ENCODE assay signal across 24 cellular contexts in genomic region chr17:4582691-4583090, GRCh38. TPM values are rescaled to one million over a fixed set of nuclear protein-coding genes. Genes with fewer than 3 reads are reported as not detected.
DNase-seq lines count a peak whose midpoint lies in the region; ATAC-seq and TF ChIP-seq lines count a peak whose summit lies in the region.
"Had no signal": no experiment of that assay in that cellular context is flagged by ENCODE, and none has a peak within 500 bp of the region (broad histone marks: within the 10 kb centered on the region; RNA-seq: fewer than 3 reads in every experiment).

No MANE protein-coding gene starts in this region.

- no peak overlapping the region for H2BK120ac ChIP-seq in mesendoderm (ENCODE audit: low read depth, low read length)

- no peak overlapping the region for H2AK5ac ChIP-seq in mesendoderm (ENCODE audit: low read length)

- no peaks in the 10 kb centered on the region for H3K9me3 Mint-ChIP-seq in nephron
- H3K9me3 Mint-ChIP-seq: CD8-positive, alpha-beta T cell had no signal

- no peak overlapping the region for H3K23ac ChIP-seq in mesendoderm (ENCODE audit: low read length)

- peaks cover 5% of the 10 kb centered on the region for H3K36me3 Mint-ChIP-seq in nephron (ENCODE audit: low read depth)
- H3K36me3 Mint-ChIP-seq: CD8-positive, alpha-beta T cell had no signal

- H2BK5ac ChIP-seq in mesendoderm (ENCODE audit: low read length) = no peak overlapping the region

- H3K4ac ChIP-seq in mesendoderm (ENCODE audit: low read depth, low read length) = no peak overlapping the region

- peak; percentile 32 for DNase-seq in G401 (ENCODE audit: low spot score)
- DNase-seq in cerebellum (ENCODE audit: low spot score) = peak; percentile 39
- DNase-seq in spleen = peak; percentile 16
- DNase-seq in mesendoderm = no peak
- DNase-seq in foreskin melanocyte = no peak
- DNase-seq: CD8-positive, alpha-beta T cell; GDM1; HCEC 1CT; MG63; NCI-H1048; NCI-H1417 treated with DMSO at 0.1 percent for 48 hours; NCI-H187; NCI-H510A treated with DMSO at 0.1 percent for 48 hours; NCI-H748 treated with DMSO at 0.1 percent for 48 hours; PC-9; SHP77 treated with DMSO at 0.1 percent for 48 hours had no signal

- in situ Hi-C loops in G401 (cut with HindIII; ENCODE audit: low sequenced_read_pairs) = no loop called here

- peaks cover 64% of the 10 kb centered on the region for H3K4me1 Mint-ChIP-seq in nephron

- H3K9ac ChIP-seq in mesendoderm (ENCODE audit: low read length) = no peak overlapping the region
- H3K9ac ChIP-seq: BLaER1 had no signal

- H3K4me3 Mint-ChIP-seq in nephron = peak overlapping the region; percentile 86 to 92 (median 91)
- H3K4me3 Mint-ChIP-seq: CD8-positive, alpha-beta T cell had no signal

- no peaks in the 10 kb centered on the region for H3K36me3 ChIP-seq in spleen
- H3K36me3 ChIP-seq in mesendoderm (ENCODE audit: control insufficient read depth, insufficient read depth, low read length) = no peaks in the 10 kb centered on the region
- H3K36me3 ChIP-seq: BLaER1, MG63 had no signal

- no peak for ATAC-seq in HG03378 (IDR thresholded peaks at IDR 0.05; ENCODE audit: unreplicated experiment)
- ATAC-seq: CD8-positive, alpha-beta T cell; GM23338; K562 had no signal

- H3K27me3 ChIP-seq in spleen (replicated peaks in 1 of 7) (peaks cover 4 to 52% (median 33%) of the 10 kb centered on the region in 7 donors), mesendoderm (ENCODE audit: insufficient read depth, low read length, poor library complexity) (peaks cover 15% of the 10 kb centered on the region)

- 74 to 91% (median 84%) methylated on average over 8 of the region's 8 CpGs for WGBS in spleen, 5 donors
- WGBS in mesendoderm (ENCODE audit: extremely low coverage, insufficient coverage, low lambda C conversion rate) = no CpG with 5 or more reads among the region's 8 CpGs

- peaks cover 17% of the 10 kb centered on the region for H3K27me3 Mint-ChIP-seq in nephron (ENCODE audit: low read depth)

- TF ChIP-seq CTCF in nephron (IDR thresholded peaks at IDR 0.05; ENCODE audit: unreplicated experiment in 3 of 3) (no peak), spleen (IDR thresholded peaks at IDR 0.05 in 8 of 11, conservative IDR thresholded peaks at IDR 0.05 in 3 of 11) (no peak)

- H3K27ac ChIP-seq in spleen (no peak overlapping the region), mesendoderm (ENCODE audit: low read depth, low read length) (no peak overlapping the region)
- H3K27ac ChIP-seq: BLaER1, PC-9, RWPE1, SK-N-MC had no signal

- peaks cover 6 to 21% (median 16%) of the 10 kb centered on the region in 6 donors for H3K4me1 ChIP-seq in spleen
- no peaks in the 10 kb centered on the region for H3K4me1 ChIP-seq in mesendoderm (ENCODE audit: control insufficient read depth, low read depth, low read length)

- no peak for TF ChIP-seq POLR2A in spleen (IDR thresholded peaks at IDR 0.05)

- H4K8ac ChIP-seq in mesendoderm (ENCODE audit: low read depth, low read length) = no peak overlapping the region

- H3K18ac ChIP-seq in mesendoderm (ENCODE audit: low read length) = no peak overlapping the region

- H3K56ac ChIP-seq in mesendoderm (ENCODE audit: low read length) = no peak overlapping the region

- H3K79me2 ChIP-seq in mesendoderm (ENCODE audit: control insufficient read depth, insufficient read depth, low read length) = no peaks in the 10 kb centered on the region

- no peaks in the 10 kb centered on the region for H3K9me3 ChIP-seq in spleen
- H3K9me3 ChIP-seq: BLaER1, MG63 had no signal

- H3K4me3 ChIP-seq in spleen (no peak overlapping the region), mesendoderm (ENCODE audit: low read length) (no peak overlapping the region)
- H3K4me3 ChIP-seq: BLaER1, K562, MG63, PC-9, SK-N-MC had no signal

- no peaks in the 10 kb centered on the region for H3K79me1 ChIP-seq in mesendoderm (ENCODE audit: low read length)

- no peak overlapping the region for H3K4me2 ChIP-seq in mesendoderm (ENCODE audit: low read length)
- H3K4me2 ChIP-seq: PC-9 had no signal

- H4K5ac ChIP-seq in mesendoderm (ENCODE audit: low read length) = no peak overlapping the region

- intact Hi-C loops in spleen (cut with DNase I; ENCODE audit: low total_unique reads) = no loop called here

- no peak overlapping the region for H2BK15ac ChIP-seq in mesendoderm (replicated peaks; ENCODE audit: low read depth)

- H3K27ac Mint-ChIP-seq in nephron = peak overlapping the region; percentile 83 to 95 (median 95)
- H3K27ac Mint-ChIP-seq: CD8-positive, alpha-beta T cell; GM23338 had no signal

RNA-seq across cellular contexts. Expression of gene SMTNL2, which starts 1.6 kb away (rescaled TPM):
- total RNA-seq in G401 (2014; rRNA removed; shearing (Covaris generic)) = not detected in 2 replicates
- total RNA-seq in cerebellum (5.6 TPM), spleen (1 to 10 TPM in 2 of 7 donors, under 1 TPM in 5; 0.42 to 1.5 (median 0.97) TPM)
- under 1 TPM; 0.22 to 0.67 (median 0.36) TPM for polyA plus RNA-seq in spleen
- 0.73 TPM for polyA plus RNA-seq in mesendoderm (2013, experiment 1 of 2)
- polyA plus RNA-seq in mesendoderm (2013, experiment 2 of 2) = 0.60 TPM
- total RNA-seq: CD8-positive, alpha-beta T cell; K562; LHCN-M2; PC-9 had no signal
- polyA plus RNA-seq: K562 had no signal

RNA-seq across cellular contexts. Expression of gene GGT6, which starts 22.3 kb away (rescaled TPM):
- total RNA-seq in G401 (2014; rRNA removed; shearing (Covaris generic)) = 5.3 TPM in 1 of 2 replicates, not detected in the other
- not detected for total RNA-seq in cerebellum
- total RNA-seq in spleen = under 1 TPM in 1 of 7 donors, not detected in 6; 0.42 TPM
- polyA plus RNA-seq in spleen = under 1 TPM in 1 of 3 donors, not detected in 2; 0.03 TPM
- polyA plus RNA-seq in mesendoderm (2013, experiment 1 of 2) = 0.06 TPM
- polyA plus RNA-seq in mesendoderm (2013, experiment 2 of 2) = 0.04 TPM
- total RNA-seq: CD8-positive, alpha-beta T cell; LHCN-M2 had no signal
- polyA plus RNA-seq: GM23338, K562 had no signal

RNA-seq across cellular contexts. Expression of gene MYBBP1A, which starts 27.5 kb away (rescaled TPM):
- 89.3 and 91.6 TPM in 2 replicates for total RNA-seq in G401 (2014; rRNA removed; shearing (Covaris generic))
- total RNA-seq in cerebellum = 26.0 TPM
- 10 to 100 TPM; 37.1 to 71.2 (median 54.4) TPM for total RNA-seq in spleen
- polyA plus RNA-seq in spleen = 10 to 100 TPM; 24.7 to 48.6 (median 35.5) TPM
- polyA plus RNA-seq in mesendoderm (2013, experiment 1 of 2) = 74.9 TPM
- 78.6 TPM for polyA plus RNA-seq in mesendoderm (2013, experiment 2 of 2)

RNA-seq across cellular contexts. Expression of gene ALOX15, which starts 58.8 kb away (rescaled TPM):
- total RNA-seq in G401 (2014; rRNA removed; shearing (Covaris generic)) = 0.41 TPM in 1 of 2 replicates, not detected in the other
- 0.27 TPM for total RNA-seq in cerebellum
- 1 to 10 TPM in 2 of 7 donors, under 1 TPM in 4, not detected in 1; 0.46 to 2.6 (median 0.88) TPM for total RNA-seq in spleen
- under 1 TPM; 0.04 to 0.09 (median 0.06) TPM for polyA plus RNA-seq in spleen
- 0.17 TPM for polyA plus RNA-seq in mesendoderm (2013, experiment 1 of 2)
- polyA plus RNA-seq in mesendoderm (2013, experiment 2 of 2) = 0.21 TPM
- total RNA-seq: CD8-positive, alpha-beta T cell; K562; LHCN-M2 had no signal
- polyA plus RNA-seq: K562 had no signal

Comparison
In these comparisons a context has a peak if more than half of its experiments do, and no peak if none do; other contexts are left out.
1. DNase-seq: peak in G401 (single experiment), cerebellum (single experiment) and spleen (single experiment); none in mesendoderm (single experiment) and foreskin melanocyte (single experiment).